ENCODE assay signal across 1 cellular context in genomic region chr2:47272031-47272864, GRCh38.
TF ChIP-seq lines count a peak whose summit lies in the region.

No MANE protein-coding gene starts in this region.

TF ChIP-seq in SK-N-SH treated with all-trans-retinoic acid at 6 μM for 48 hours, 23 proteins besides CTCF, POLR2A, EP300 and RAD21 (continued from another document):
- TF ChIP-seq CSRNP3 (CRISPR knock-in tag; IDR thresholded peaks at IDR 0.05), result no peak
- TF ChIP-seq ZNF70 (CRISPR knock-in tag; IDR thresholded peaks at IDR 0.05), result no peak
- TF ChIP-seq PATZ1 (CRISPR knock-in tag; IDR thresholded peaks at IDR 0.05; ENCODE audit: borderline replicate concordance), result no peak
- 0 out of 2 replicates have a peak, but pooled peaks have one; percentile 46 for TF ChIP-seq GLIS3 (CRISPR knock-in tag; IDR thresholded peaks at IDR 0.05)
- no peak for TF ChIP-seq POU6F1 (CRISPR knock-in tag; IDR thresholded peaks at IDR 0.05; ENCODE audit: borderline replicate concordance, low read depth)
- peak; percentile 44; the same call in 1 of the 2 replicates for TF ChIP-seq SNAI2 (CRISPR knock-in tag; IDR thresholded peaks at IDR 0.05)
- no peak for TF ChIP-seq ESRRG (CRISPR knock-in tag; IDR thresholded peaks at IDR 0.05)
